8 cellular contexts compared by ENCODE assay signal in the genomic region with DNA sequence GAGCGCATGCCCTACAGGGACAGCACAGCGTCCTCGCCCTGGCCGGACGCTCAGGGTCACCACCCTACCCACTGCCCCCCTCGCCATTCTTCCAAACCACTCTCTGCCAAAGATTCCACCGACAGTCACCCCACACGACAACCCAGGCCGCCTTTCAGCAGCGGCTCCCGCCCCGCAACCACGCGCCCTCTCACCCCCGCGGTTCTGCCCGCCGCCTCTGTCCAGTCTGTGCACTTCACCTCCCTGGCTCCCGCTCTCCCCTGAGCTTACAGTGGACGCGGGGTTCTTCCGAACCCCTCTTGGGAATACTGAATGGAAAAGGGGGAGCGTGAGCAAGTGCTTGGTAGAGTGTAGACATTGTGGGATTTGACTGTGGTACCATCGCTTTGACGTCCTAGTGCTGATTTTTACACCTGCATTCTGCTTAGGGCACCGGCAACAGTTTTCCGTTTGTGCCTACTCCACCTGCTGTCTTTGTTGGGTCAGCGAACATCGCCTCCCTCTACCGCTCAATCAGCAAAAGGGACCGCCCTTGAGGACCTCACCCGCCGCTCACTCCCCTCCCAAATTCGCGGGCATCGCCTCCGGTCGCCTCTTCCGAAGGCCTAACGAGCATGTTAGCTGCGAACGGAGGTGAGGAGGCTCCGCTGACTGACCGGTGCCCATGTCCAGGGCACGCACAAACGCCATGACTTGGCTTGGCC.
A peak's percentile ranks its signal among the peaks of the same experiment; 100 is the strongest.
DNase-seq lines count a peak whose midpoint lies in the region; ATAC-seq, FAIRE-seq and TF ChIP-seq lines count a peak whose summit lies in the region.
"Not testable (repeated sequence)": the region's sequence is repeated elsewhere in the genome, so short reads cannot be mapped to it uniquely, and the experiment has no call there.

No MANE protein-coding gene starts in this region.

- TF ChIP-seq EP300 in H1 (IDR thresholded peaks at IDR 0.05; ENCODE audit: borderline replicate concordance in 1 of 2, low read depth in 2 of 2, low read length in 2 of 2); suprapubic skin (IDR thresholded peaks at IDR 0.05): not testable (repeated sequence)

- CTCF ChIA-PET in Caco-2 (lab: Charles Lee); T-cell (lab: Charles Lee); H1 (lab: Charles Lee; ENCODE audit: partially characterized antibody): not testable (repeated sequence)

- not testable (repeated sequence) for H4K5ac ChIP-seq in H1 (ENCODE audit: insufficient read length, low read depth, low read length)

- POLR2A ChIA-PET in Caco-2 (lab: Charles Lee); T-cell (lab: Charles Lee); activated naive CD8-positive, alpha-beta T cell treated with anti-CD3 and anti-CD28 coated beads, Interleukin-2, amount 10 ng/mL, durations not matched to agents 7 days and 5 days (lab: Charles Lee); H1 (lab: Charles Lee; ENCODE audit: partially characterized antibody): not testable (repeated sequence)

- H3K27me3 Mint-ChIP-seq in Caco-2 (ENCODE audit: insufficient read depth, unreplicated experiment); T-cell: not testable (repeated sequence)
- peaks cover 19% of the 10 kb centered on the region for H3K27me3 Mint-ChIP-seq in activated naive CD8-positive, alpha-beta T cell treated with anti-CD3 and anti-CD28 coated beads, Interleukin-2, amount 10 ng/mL, durations not matched to agents 7 days and 5 days

- not testable (repeated sequence) for H2BK120ac ChIP-seq in H1 (replicated peaks; ENCODE audit: low read depth, low read length); trophoblast cell (ENCODE audit: insufficient read depth, low read length, poor library complexity)

- 5% methylated on average over 34 of the region's 46 CpGs; no CpG with 5 or more reads in 1 of the 2 experiments for WGBS in H1 (ENCODE audit: extremely low coverage in 1 of 2, insufficient coverage in 1 of 2, insufficient read length in 1 of 2, insufficient replicate concordance in 2 of 2, low coverage in 1 of 2, low lambda C conversion rate in 2 of 2, missing lambda C conversion rate in 1 of 2), 2 experiments
- no CpG with 5 or more reads among the region's 46 CpGs for WGBS in trophoblast cell (ENCODE audit: extremely low coverage, insufficient coverage, insufficient read length)
- WGBS in suprapubic skin: 12% methylated on average over 26 of the region's 46 CpGs

- TF ChIP-seq POLR2A in H1 (IDR thresholded peaks at IDR 0.05; ENCODE audit: control extremely low read depth in 1 of 2, low read depth in 2 of 2, low read length in 2 of 2); suprapubic skin (IDR thresholded peaks at IDR 0.05): not testable (repeated sequence)

- H3K14ac ChIP-seq in H1 (ENCODE audit: insufficient read length); trophoblast cell (ENCODE audit: low read length): not testable (repeated sequence)

- H3K18ac ChIP-seq in H1 (ENCODE audit: extremely low read depth, low read length); trophoblast cell (ENCODE audit: low read length): not testable (repeated sequence)

- not testable (repeated sequence) for H3K27me3 ChIP-seq in Caco-2 (replicated peaks; ENCODE audit: control insufficient read depth, insufficient read depth, low read length); keratinocyte (ENCODE audit: control insufficient read depth, extremely low read depth, insufficient read depth, low read length); trophoblast cell (ENCODE audit: insufficient read depth, low read length)
- H3K27me3 ChIP-seq in H1 (replicated peaks in 1 of 4; ENCODE audit: control insufficient read depth in 3 of 4, extremely low read depth in 1 of 4, insufficient read depth in 3 of 4, low read length in 3 of 4): peaks cover 13 to 26% (median 22%) of the 10 kb centered on the region in 4 experiments; a peak in 6 of 7 replicates
- peaks cover 30% of the 10 kb centered on the region for H3K27me3 ChIP-seq in suprapubic skin

- not testable (repeated sequence) for H3K56ac ChIP-seq in H1 (replicated peaks; ENCODE audit: insufficient read length, low read depth, low read length)

- not testable (repeated sequence) for H3K36me3 ChIP-seq in Caco-2 (ENCODE audit: control insufficient read depth, insufficient read depth, low read length); H1 (ENCODE audit: control insufficient read depth in 2 of 4, insufficient read depth in 4 of 4, low read length in 3 of 4); keratinocyte (ENCODE audit: control insufficient read depth in 2 of 2, extremely low read depth in 1 of 2, insufficient read depth in 2 of 2, low read length in 2 of 2); trophoblast cell (ENCODE audit: control insufficient read depth in 1 of 2, insufficient read depth in 2 of 2, low read length in 2 of 2); suprapubic skin

- intact Hi-C loops in Caco-2 (cut with micrococcal nuclease; ENCODE audit: unreplicated experiment): not testable (repeated sequence)

- H3K79me2 ChIP-seq in H1 (ENCODE audit: control insufficient read depth in 1 of 2, insufficient read depth in 2 of 2, low read length in 2 of 2); keratinocyte (ENCODE audit: control insufficient read depth, insufficient read depth, low read length); trophoblast cell (ENCODE audit: control insufficient read depth, insufficient read depth, low read length, poor library complexity): not testable (repeated sequence)

- H4K91ac ChIP-seq in H1 (replicated peaks; ENCODE audit: insufficient read length, low read length); trophoblast cell (ENCODE audit: low read depth, low read length): not testable (repeated sequence)

- not testable (repeated sequence) for H2BK15ac ChIP-seq in H1 (ENCODE audit: low read length)

- H4K20me1 ChIP-seq in H1 (replicated peaks in 1 of 2; ENCODE audit: control insufficient read depth in 1 of 2, insufficient read depth in 2 of 2, low read length in 2 of 2); keratinocyte (ENCODE audit: control insufficient read depth, extremely low read depth, insufficient read depth, low read length): not testable (repeated sequence)

- not testable (repeated sequence) for DNase-seq in Caco-2; keratinocyte (ENCODE audit: low read depth, low spot score); trophoblast cell
- DNase-seq in T-cell: peak in 3 of 34 experiments; percentile 3 to 33 (median 21)
- peak; percentile 44 for DNase-seq in activated T-cell treated with anti-CD3 and anti-CD28 coated beads, Interleukin-2, amount 50 U/mL, for 1 hour
- peak; percentile 45 for DNase-seq in activated naive CD8-positive, alpha-beta T cell treated with anti-CD3 and anti-CD28 coated beads, Interleukin-2, amount 10 ng/mL, durations not matched to agents 7 days and 5 days
- DNase-seq in H1 (ENCODE audit: low read depth in 1 of 2, low spot score in 2 of 2): peak in 1 of 2 experiments; percentile 55
- peak in 1 of 2 donors; percentile 54 for DNase-seq in suprapubic skin (ENCODE audit: low spot score in 2 of 2)

- not testable (repeated sequence) for H2BK12ac ChIP-seq in H1 (ENCODE audit: low read depth, low read length); trophoblast cell (ENCODE audit: low read length)

- H3K4me1 ChIP-seq in Caco-2; H1 (replicated peaks in 1 of 4; ENCODE audit: control insufficient read depth in 3 of 4, insufficient read depth in 4 of 4, low read length in 3 of 4); keratinocyte (ENCODE audit: control insufficient read depth, extremely low read depth, insufficient read depth, low read length); trophoblast cell (ENCODE audit: control insufficient read depth in 1 of 2, insufficient read depth in 2 of 2, low read length in 2 of 2): not testable (repeated sequence)
- peaks cover 15% of the 10 kb centered on the region for H3K4me1 ChIP-seq in suprapubic skin

- not testable (repeated sequence) for H3K9me1 ChIP-seq in keratinocyte (ENCODE audit: control insufficient read depth, extremely low read depth, insufficient read depth, low read length)

- not testable (repeated sequence) for H3K9me3 ChIP-seq in Caco-2; H1 (ENCODE audit: insufficient read depth in 2 of 2, low read depth in 1 of 2, low read length in 1 of 2); keratinocyte (ENCODE audit: control insufficient read depth, low read depth, low read length); trophoblast cell (ENCODE audit: insufficient read depth, low read depth, low read length); suprapubic skin

- not testable (repeated sequence) for H3K4me3 ChIP-seq in Caco-2 (ENCODE audit: low read depth, low read length); keratinocyte (ENCODE audit: control insufficient read depth in 2 of 3, extremely low read depth in 1 of 3, insufficient read depth in 2 of 3, low read depth in 1 of 3, low read length in 3 of 3); trophoblast cell (ENCODE audit: low read depth, low read length)
- peak overlapping the region in 2 of 4 experiments; percentile 40 to 53; a peak in 5 of 8 replicates for H3K4me3 ChIP-seq in H1 (ENCODE audit: extremely low read depth in 1 of 4, insufficient read depth in 2 of 4, low read depth in 3 of 4, low read length in 4 of 4)
- peak overlapping the region; percentile 30 for H3K4me3 ChIP-seq in suprapubic skin

- H3K36me3 Mint-ChIP-seq in Caco-2 (ENCODE audit: insufficient read depth, unreplicated experiment); T-cell; activated naive CD8-positive, alpha-beta T cell treated with anti-CD3 and anti-CD28 coated beads, Interleukin-2, amount 10 ng/mL, durations not matched to agents 7 days and 5 days: not testable (repeated sequence)

- H3K4ac ChIP-seq in H1 (replicated peaks; ENCODE audit: insufficient read length, low read depth, low read length); trophoblast cell (ENCODE audit: low read depth, low read length): not testable (repeated sequence)

- not testable (repeated sequence) for TF ChIP-seq CTCF in Caco-2 (IDR thresholded peaks at IDR 0.05; ENCODE audit: insufficient read depth in 1 of 2, low read depth in 1 of 2, low read length in 1 of 2, severe bottlenecking in 1 of 2, unreplicated experiment in 1 of 2); H1 (IDR thresholded peaks at IDR 0.05; ENCODE audit: control extremely low read depth in 1 of 3, insufficient read depth in 1 of 3, low read depth in 1 of 3, low read length in 3 of 3); keratinocyte (optimal IDR thresholded peaks at IDR 0.05 in 1 of 3, IDR thresholded peaks at IDR 0.05 in 1 of 3, conservative IDR thresholded peaks at IDR 0.05 in 1 of 3; ENCODE audit: extremely low read depth in 1 of 3, insufficient read depth in 2 of 3, low read length in 3 of 3); suprapubic skin (IDR thresholded peaks at IDR 0.05)

- H3K9me3 Mint-ChIP-seq in Caco-2 (ENCODE audit: unreplicated experiment); T-cell; activated naive CD8-positive, alpha-beta T cell treated with anti-CD3 and anti-CD28 coated beads, Interleukin-2, amount 10 ng/mL, durations not matched to agents 7 days and 5 days: not testable (repeated sequence)

- not testable (repeated sequence) for H3K27ac ChIP-seq in H1 (ENCODE audit: low read depth, low read length); keratinocyte (ENCODE audit: control insufficient read depth, insufficient read depth, low read length); trophoblast cell (ENCODE audit: low read depth, low read length); suprapubic skin

- not testable (repeated sequence) for H4K8ac ChIP-seq in H1 (ENCODE audit: extremely low read depth, insufficient read depth, low read length); trophoblast cell (ENCODE audit: low read depth, low read length)

- H2AFZ ChIP-seq in H1 (ENCODE audit: low read length); keratinocyte (ENCODE audit: control insufficient read depth, low read length); trophoblast cell (ENCODE audit: insufficient read depth, low read length, poor library complexity): not testable (repeated sequence)

- not testable (repeated sequence) for H4K12ac ChIP-seq in trophoblast cell (ENCODE audit: low read depth, low read length)

- not testable (repeated sequence) for BruUV-seq in Caco-2 (replicated peaks; lab: Mats Ljungman, UMichigan)

- peak in 3 of 4 experiments; percentile 30 to 48 (median 44) for ATAC-seq in T-cell (replicated peaks in 1 of 4)
- ATAC-seq in activated naive CD8-positive, alpha-beta T cell treated with anti-CD3 and anti-CD28 coated beads, Interleukin-2, amount 10 ng/mL, durations not matched to agents 7 days and 5 days (ENCODE audit: low read depth): not testable (repeated sequence)

- H2BK5ac ChIP-seq in H1 (ENCODE audit: low read depth, low read length); trophoblast cell (ENCODE audit: low read depth, low read length, poor library complexity): not testable (repeated sequence)

- not testable (repeated sequence) for H2BK20ac ChIP-seq in H1 (ENCODE audit: low read length)

- H3K79me1 ChIP-seq in H1 (ENCODE audit: low read depth, low read length); trophoblast cell (ENCODE audit: low read length): not testable (repeated sequence)

- H3K4me2 ChIP-seq in H1 (ENCODE audit: insufficient read depth in 1 of 2, low read depth in 2 of 2, low read length in 2 of 2) (peak overlapping the region; percentile 65 to 71), keratinocyte (ENCODE audit: control insufficient read depth, extremely low read depth, insufficient read depth, low read depth, low read length) (peak overlapping the region; percentile 10), trophoblast cell (ENCODE audit: low read length) (peak overlapping the region; percentile 16)

- H3K4me3 Mint-ChIP-seq in Caco-2 (ENCODE audit: unreplicated experiment) (peak overlapping the region; percentile 65), T-cell (peak overlapping the region; percentile 74 to 85 (median 80))
- H3K4me3 Mint-ChIP-seq in activated naive CD8-positive, alpha-beta T cell treated with anti-CD3 and anti-CD28 coated beads, Interleukin-2, amount 10 ng/mL, durations not matched to agents 7 days and 5 days: peak overlapping the region; percentile 64

- dilution Hi-C loops in keratinocyte (cut with MboI; ENCODE audit: extremely low pct_ligation_motif_present, low sequenced_read_pairs): not testable (repeated sequence)

- H3K4me1 Mint-ChIP-seq in Caco-2 (ENCODE audit: low read depth, unreplicated experiment); activated naive CD8-positive, alpha-beta T cell treated with anti-CD3 and anti-CD28 coated beads, Interleukin-2, amount 10 ng/mL, durations not matched to agents 7 days and 5 days: not testable (repeated sequence)
- H3K4me1 Mint-ChIP-seq in T-cell: peaks cover 14 to 20% (median 16%) of the 10 kb centered on the region in 3 donors

- FAIRE-seq in H1 (lab: Jason Lieb, UNC); keratinocyte (lab: Jason Lieb, UNC): not testable (repeated sequence)

- not testable (repeated sequence) for H3K9ac ChIP-seq in H1 (replicated peaks in 1 of 4; ENCODE audit: extremely low read depth in 1 of 4, low read depth in 3 of 4, low read length in 3 of 4); keratinocyte (ENCODE audit: control insufficient read depth, extremely low read depth, insufficient read depth, low read length); trophoblast cell (ENCODE audit: low read length)

- not testable (repeated sequence) for H2AK5ac ChIP-seq in H1 (ENCODE audit: low read depth, low read length); trophoblast cell (ENCODE audit: low read length)

- not testable (repeated sequence) for H3K27ac Mint-ChIP-seq in Caco-2 (ENCODE audit: unreplicated experiment); activated naive CD8-positive, alpha-beta T cell treated with anti-CD3 and anti-CD28 coated beads, Interleukin-2, amount 10 ng/mL, durations not matched to agents 7 days and 5 days
- H3K27ac Mint-ChIP-seq in T-cell: peak overlapping the region in 1 of 2 donors; percentile 39

- not testable (repeated sequence) for H3K23me2 ChIP-seq in H1 (ENCODE audit: low read depth, low read length)

- not testable (repeated sequence) for TF ChIP-seq RAD21 in H1 (IDR thresholded peaks at IDR 0.05 in 1 of 2, conservative IDR thresholded peaks at IDR 0.05 in 1 of 2; ENCODE audit: low read depth in 2 of 2, low read length in 2 of 2)

- H3K23ac ChIP-seq in H1 (ENCODE audit: insufficient read length); trophoblast cell (ENCODE audit: low read length): not testable (repeated sequence)

Comparison
In these comparisons a context has a peak if more than half of its experiments do, and no peak if none do; other contexts are left out.
1. H3K4me2 ChIP-seq: peak in every context shown above with its lines; median percentile 68 in H1; 16 in trophoblast cell; 10 in keratinocyte.